ENCODE assay signal across 17 cellular contexts in genomic region chr2:231397928-231398294, GRCh38. TPM values are rescaled to one million over a fixed set of nuclear protein-coding genes. Genes with fewer than 3 reads are reported as not detected.
"Had no signal": no experiment of that assay in that cellular context is flagged by ENCODE, and none has a peak within 500 bp of the region (broad histone marks: within the 10 kb centered on the region; RNA-seq: fewer than 3 reads in every experiment).

No MANE protein-coding gene starts in this region.

- H3K4me3 ChIP-seq: prostate gland, skin epidermis had no signal

- H3K9me3 Mint-ChIP-seq: activated CD4-positive, alpha-beta T cell treated with anti-CD3 and anti-CD28 coated beads, Interleukin-2, amount 10 ng/mL, durations not matched to agents 7 days and 5 days; activated naive CD4-positive, alpha-beta T cell treated with anti-CD3 and anti-CD28 coated beads for 36 hours; activated T-cell treated with anti-CD3 and anti-CD28 coated beads, Interleukin-2, amount 50 U/mL, for 24 hours; mesothelial cell of epicardium; stimulated activated naive CD8-positive, alpha-beta T cell treated with anti-CD3 and anti-CD28 coated beads, Interleukin-15, Interleukin-2, amounts not matched to agents 100 ng/mL and 50 ng/mL, for 24 hours had no signal

- H3K36me3 ChIP-seq: prostate gland had no signal

- H3K27ac Mint-ChIP-seq: activated CD4-positive, alpha-beta T cell treated with anti-CD3 and anti-CD28 coated beads, Interleukin-2, amount 10 ng/mL, durations not matched to agents 7 days and 5 days; activated CD8-positive, alpha-beta T cell treated with anti-CD3 and anti-CD28 coated beads, Interleukin-2, amount 10 ng/mL, durations not matched to agents 7 days and 5 days; activated naive CD4-positive, alpha-beta T cell treated with anti-CD3 and anti-CD28 coated beads for 36 hours; activated T-cell treated with anti-CD3 and anti-CD28 coated beads, Interleukin-2, amount 50 U/mL, for 24 hours; brain; mesothelial cell of epicardium; stimulated activated naive CD8-positive, alpha-beta T cell treated with anti-CD3 and anti-CD28 coated beads, Interleukin-15, Interleukin-2, amounts not matched to agents 100 ng/mL and 50 ng/mL, for 24 hours had no signal

- H3K4me3 Mint-ChIP-seq: activated CD4-positive, alpha-beta T cell treated with anti-CD3 and anti-CD28 coated beads, Interleukin-2, amount 10 ng/mL, durations not matched to agents 7 days and 5 days; activated CD8-positive, alpha-beta T cell treated with anti-CD3 and anti-CD28 coated beads, Interleukin-2, amount 10 ng/mL, durations not matched to agents 7 days and 5 days; activated naive CD4-positive, alpha-beta T cell treated with anti-CD3 and anti-CD28 coated beads for 36 hours; activated T-cell treated with anti-CD3 and anti-CD28 coated beads, Interleukin-2, amount 50 U/mL, for 24 hours; mesothelial cell of epicardium; stimulated activated naive CD8-positive, alpha-beta T cell treated with anti-CD3 and anti-CD28 coated beads, Interleukin-15, Interleukin-2, amounts not matched to agents 100 ng/mL and 50 ng/mL, for 24 hours had no signal

- H3K36me3 Mint-ChIP-seq: brain had no signal

- ATAC-seq: activated CD8-positive, alpha-beta T cell treated with anti-CD3 and anti-CD28 coated beads, Interleukin-2, amount 10 ng/mL, durations not matched to agents 7 days and 5 days; left colon; right cardiac atrium had no signal

- DNase-seq: activated CD4-positive, alpha-beta T cell treated with anti-CD3 and anti-CD28 coated beads, Interleukin-2, amount 10 ng/mL, durations not matched to agents 7 days and 5 days; activated CD8-positive, alpha-beta T cell treated with anti-CD3 and anti-CD28 coated beads, Interleukin-2, amount 10 ng/mL, durations not matched to agents 7 days and 5 days; activated naive CD4-positive, alpha-beta T cell treated with anti-CD3 and anti-CD28 coated beads for 36 hours; activated T-cell treated with anti-CD3 and anti-CD28 coated beads, Interleukin-2, amount 50 U/mL, for 24 hours; anterior cingulate cortex; central memory CD4-positive, alpha-beta T cell; erythroblast; left colon; right cardiac atrium; T-helper 1 cell; T1000; trophoblast cell had no signal

RNA-seq across cellular contexts. Expression of gene B3GNT7, which starts 2.4 kb away (rescaled TPM):
- total RNA-seq: activated CD4-positive, alpha-beta T cell treated with anti-CD3 and anti-CD28 coated beads, Interleukin-2, amount 10 ng/mL, durations not matched to agents 7 days and 5 days; activated naive CD4-positive, alpha-beta T cell treated with anti-CD3 and anti-CD28 coated beads for 36 hours had no signal
